ENCODE assay signal across 30 cellular contexts in the genomic region with DNA sequence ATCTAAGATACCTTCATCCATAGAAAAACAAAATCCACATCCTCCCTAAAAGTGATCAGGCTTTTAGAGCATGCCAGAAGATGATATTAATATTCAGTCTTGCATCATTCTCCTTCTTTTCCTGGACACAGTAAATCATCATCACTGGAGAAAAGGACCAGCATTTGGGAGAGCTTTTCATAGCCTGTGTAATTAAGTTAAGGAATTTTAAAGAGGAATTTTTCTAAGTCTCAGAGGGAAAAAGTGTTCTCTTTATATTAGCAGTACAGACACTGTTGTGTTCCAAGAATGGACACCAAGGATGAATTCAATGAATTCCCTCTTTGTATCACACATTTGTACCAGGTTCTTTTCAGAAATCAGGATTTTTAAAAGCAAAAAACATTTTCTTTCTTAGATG. TPM values are rescaled to one million over a fixed set of nuclear protein-coding genes. Genes with fewer than 3 reads are reported as not detected.
DNase-seq lines count a peak whose midpoint lies in the region; ATAC-seq and TF ChIP-seq lines count a peak whose summit lies in the region.
"Had no signal": no experiment of that assay in that cellular context is flagged by ENCODE, and none has a peak within 500 bp of the region (broad histone marks: within the 10 kb centered on the region; RNA-seq: fewer than 3 reads in every experiment).

No MANE protein-coding gene starts in this region.

- no peak overlapping the region for H2AFZ ChIP-seq in neural cell (ENCODE audit: low read depth, low read length)

- no peaks in the 10 kb centered on the region for H3K9me2 ChIP-seq in neural cell (ENCODE audit: insufficient read depth, low read length)

- H3K27me3 ChIP-seq in neural cell (ENCODE audit: insufficient read depth, low read depth, low read length) (no peaks in the 10 kb centered on the region), stomach smooth muscle (ENCODE audit: control insufficient read depth in 1 of 2, insufficient read depth in 2 of 2, low read length in 2 of 2) (no peaks in the 10 kb centered on the region)
- no peaks in the 10 kb centered on the region for H3K27me3 ChIP-seq in naive thymus-derived CD4-positive, alpha-beta T cell (ENCODE audit: control insufficient read depth in 2 of 2, insufficient read depth in 2 of 2, low read length in 2 of 2)

- H3K4me3 ChIP-seq in coronary artery (peak overlapping the region; percentile 19), neural cell (ENCODE audit: low read length) (peak overlapping the region; percentile 2), stomach smooth muscle (ENCODE audit: low read length in 2 of 2) (peak overlapping the region; percentile 1 to 42)
- H3K4me3 ChIP-seq in naive thymus-derived CD4-positive, alpha-beta T cell (ENCODE audit: low read length), result no peak overlapping the region
- H3K4me3 ChIP-seq: A549 had no signal

- no peaks in the 10 kb centered on the region for H3K9me3 ChIP-seq in neural cell (ENCODE audit: low read length)
- no peaks in the 10 kb centered on the region for H3K9me3 ChIP-seq in stomach smooth muscle (ENCODE audit: control insufficient read depth in 2 of 2, low read length in 2 of 2)
- no peaks in the 10 kb centered on the region for H3K9me3 ChIP-seq in naive thymus-derived CD4-positive, alpha-beta T cell (ENCODE audit: control insufficient read depth in 2 of 3, low read length in 3 of 3)
- H3K9me3 ChIP-seq: A549, Caco-2 had no signal

- TF ChIP-seq EP300 in neural cell (conservative IDR thresholded peaks at IDR 0.05; ENCODE audit: poor library complexity, severe bottlenecking), result no peak

- no peaks in the 10 kb centered on the region for H3K79me2 ChIP-seq in neural cell (replicated peaks; ENCODE audit: insufficient read depth, low read length)

- H3F3A ChIP-seq in neural cell (ENCODE audit: insufficient read depth, low read length, poor library complexity, severe bottlenecking), result no peaks in the 10 kb centered on the region

- H3K27ac Mint-ChIP-seq in naive thymus-derived CD4-positive, alpha-beta T cell, result no peak overlapping the region
- no peak overlapping the region for H3K27ac Mint-ChIP-seq in glutamatergic neuron (ENCODE audit: unreplicated experiment)
- H3K27ac Mint-ChIP-seq: stimulated activated naive B cell treated with anti-CD40 and anti-IgM and Interleukin-4, amounts not matched to agents 10 μg/mL and 1 μg/mL and 100 μg/mL, for 72 hours had no signal

- H3K4me1 ChIP-seq in stomach smooth muscle (ENCODE audit: control insufficient read depth, insufficient read depth, low read length), result no peaks in the 10 kb centered on the region
- H3K4me1 ChIP-seq in naive thymus-derived CD4-positive, alpha-beta T cell (ENCODE audit: control insufficient read depth in 2 of 2, insufficient read depth in 2 of 2, low read length in 2 of 2), result no peaks in the 10 kb centered on the region
- H3K4me1 ChIP-seq: Caco-2 had no signal

- no peak for TF ChIP-seq RAD21 in neural cell (conservative IDR thresholded peaks at IDR 0.05)

- POLR2A ChIA-PET in naive thymus-derived CD4-positive, alpha-beta T cell (lab: Charles Lee), result no interaction called here

- H3K27me3 Mint-ChIP-seq in naive thymus-derived CD4-positive, alpha-beta T cell, result peaks cover 4 to 21% (median 21%) of the 10 kb centered on the region in 5 donors
- no peaks in the 10 kb centered on the region for H3K27me3 Mint-ChIP-seq in glutamatergic neuron (ENCODE audit: unreplicated experiment)
- H3K27me3 Mint-ChIP-seq: stimulated activated naive B cell treated with anti-CD40 and anti-IgM and Interleukin-4, amounts not matched to agents 10 μg/mL and 1 μg/mL and 100 μg/mL, for 72 hours had no signal

- no peaks in the 10 kb centered on the region for H4K20me1 ChIP-seq in neural cell (ENCODE audit: insufficient read depth)

- H3K4me1 Mint-ChIP-seq in naive thymus-derived CD4-positive, alpha-beta T cell, result peaks cover 0 to 2% (median 0%) of the 10 kb centered on the region in 7 donors
- no peaks in the 10 kb centered on the region for H3K4me1 Mint-ChIP-seq in glutamatergic neuron (ENCODE audit: low read depth, unreplicated experiment)
- H3K4me1 Mint-ChIP-seq: stimulated activated naive B cell treated with anti-CD40 and anti-IgM and Interleukin-4, amounts not matched to agents 10 μg/mL and 1 μg/mL and 100 μg/mL, for 72 hours had no signal

- ATAC-seq in esophagus mucosa, result no peak
- ATAC-seq in naive thymus-derived CD4-positive, alpha-beta T cell, result no peak
- ATAC-seq: A549; activated T-cell treated with anti-CD3 and anti-CD28 coated beads, Interleukin-2, amount 50 U/mL, for 4 hours; HepG2; stimulated activated naive B cell treated with anti-CD40 and anti-IgM and Interleukin-4, amounts not matched to agents 10 μg/mL and 1 μg/mL and 100 μg/mL, for 72 hours had no signal

- DNase-seq in GM03348 (ENCODE audit: low spot score) (peak; percentile 22), coronary artery (ENCODE audit: low spot score) (no peak), glutamatergic neuron (no peak)
- no peak for DNase-seq in naive thymus-derived CD4-positive, alpha-beta T cell
- no peak for DNase-seq in activated effector memory CD4-positive, alpha-beta T cell treated with Interleukin-2 at 50 U/mL for 16 hours
- DNase-seq: activated CD4-positive, alpha-beta T cell treated with anti-CD3 and anti-CD28 coated beads for 1 hour; activated CD8-positive, alpha-beta memory T cell treated with anti-CD3 and anti-CD28 coated beads for 24 hours; activated naive CD4-positive, alpha-beta T cell treated with Interleukin-2 at 50 U/mL for 16 hours; activated T-cell treated with anti-CD3 and anti-CD28 coated beads, Interleukin-2, amount 50 U/mL, for 4 hours; Caco-2; central memory CD4-positive, alpha-beta T cell; DMS79 treated with DMSO at 0.1 percent for 48 hours; NCI-H1105; NCI-H2029; NCI-H345; OCI-M1; posterior cingulate gyrus; Right ventricle myocardium superior; stimulated activated CD4-positive, alpha-beta T cell treated with anti-CD3 and anti-CD28 coated beads, Interleukin-2, amount 100 ng/mL, for 24 hours; stimulated activated naive B cell treated with anti-CD40 and anti-IgM and Interleukin-4, amounts not matched to agents 10 μg/mL and 1 μg/mL and 100 μg/mL, for 72 hours; trophoblast cell had no signal

- H3K9ac ChIP-seq in neural cell (ENCODE audit: low read length), result no peak overlapping the region
- H3K9ac ChIP-seq in stomach smooth muscle (ENCODE audit: low read length in 2 of 2), result peak overlapping the region in 1 of 2 donors; percentile 58

- no peak overlapping the region for H3K4me3 Mint-ChIP-seq in naive thymus-derived CD4-positive, alpha-beta T cell
- H3K4me3 Mint-ChIP-seq in glutamatergic neuron (ENCODE audit: unreplicated experiment), result no peak overlapping the region
- H3K4me3 Mint-ChIP-seq: activated T-cell treated with anti-CD3 and anti-CD28 coated beads, Interleukin-2, amount 50 U/mL, for 4 hours; stimulated activated naive B cell treated with anti-CD40 and anti-IgM and Interleukin-4, amounts not matched to agents 10 μg/mL and 1 μg/mL and 100 μg/mL, for 72 hours had no signal

- intact Hi-C loops in naive thymus-derived CD4-positive, alpha-beta T cell (cut with micrococcal nuclease), result no loop called here

- peaks cover 0 to 15% (median 0%) of the 10 kb centered on the region in 5 donors for H3K36me3 Mint-ChIP-seq in naive thymus-derived CD4-positive, alpha-beta T cell
- no peaks in the 10 kb centered on the region for H3K36me3 Mint-ChIP-seq in glutamatergic neuron (ENCODE audit: unreplicated experiment)

- H3K4me2 ChIP-seq in neural cell (ENCODE audit: low read length), result no peak overlapping the region
- H3K4me2 ChIP-seq: A549 had no signal

- TF ChIP-seq CTCF in coronary artery (IDR thresholded peaks at IDR 0.05), result no peak
- no peak for TF ChIP-seq CTCF in neural cell (IDR thresholded peaks at IDR 0.05; ENCODE audit: poor library complexity, severe bottlenecking)
- no peak for TF ChIP-seq CTCF in glutamatergic neuron (IDR thresholded peaks at IDR 0.05; ENCODE audit: partially characterized antibody, unreplicated experiment)

- H3K36me3 ChIP-seq in neural cell (ENCODE audit: insufficient read depth, low read length), result no peaks in the 10 kb centered on the region
- H3K36me3 ChIP-seq in stomach smooth muscle (ENCODE audit: control insufficient read depth in 2 of 2, insufficient read depth in 2 of 2, low read length in 2 of 2), result peaks cover 0 to 3% of the 10 kb centered on the region in 2 donors
- H3K36me3 ChIP-seq in naive thymus-derived CD4-positive, alpha-beta T cell (ENCODE audit: control insufficient read depth in 2 of 3, insufficient read depth in 3 of 3, low read length in 3 of 3), result no peaks in the 10 kb centered on the region

- CTCF ChIA-PET in naive thymus-derived CD4-positive, alpha-beta T cell (lab: Charles Lee), result no interaction called here

- peak overlapping the region; percentile 3 to 7 for H3K27ac ChIP-seq in coronary artery
- no peak overlapping the region for H3K27ac ChIP-seq in neural cell (ENCODE audit: low read length)
- H3K27ac ChIP-seq in stomach smooth muscle (ENCODE audit: low read length), result no peak overlapping the region
- H3K27ac ChIP-seq in naive thymus-derived CD4-positive, alpha-beta T cell (ENCODE audit: low read depth, low read length), result no peak overlapping the region
- H3K27ac ChIP-seq: A549, HL-60 had no signal

- no peaks in the 10 kb centered on the region for H3K9me3 Mint-ChIP-seq in naive thymus-derived CD4-positive, alpha-beta T cell
- H3K9me3 Mint-ChIP-seq in glutamatergic neuron (ENCODE audit: unreplicated experiment), result no peaks in the 10 kb centered on the region
- H3K9me3 Mint-ChIP-seq: activated T-cell treated with anti-CD3 and anti-CD28 coated beads, Interleukin-2, amount 50 U/mL, for 4 hours; stimulated activated naive B cell treated with anti-CD40 and anti-IgM and Interleukin-4, amounts not matched to agents 10 μg/mL and 1 μg/mL and 100 μg/mL, for 72 hours had no signal

TF ChIP-seq in neural cell, 6 proteins besides CTCF, POLR2A, EP300 and RAD21:
- TF ChIP-seq POLR2AphosphoS5 (IDR thresholded peaks at IDR 0.05), result no peak
- no peak for TF ChIP-seq MXI1 (conservative IDR thresholded peaks at IDR 0.05; ENCODE audit: poor library complexity, severe bottlenecking)
- no peak for TF ChIP-seq TAF1 (IDR thresholded peaks at IDR 0.05; ENCODE audit: low read depth)
- TF ChIP-seq EZH2 (IDR thresholded peaks at IDR 0.05; ENCODE audit: borderline replicate concordance, insufficient read depth, low read length, poor library complexity, severe bottlenecking), result no peak

RNA-seq across cellular contexts. Expression of gene SCRG1, which starts 0.7 kb away (rescaled TPM):
- polyA plus RNA-seq in neural cell, result 0.42 and 0.64 TPM in 2 replicates
- 0.12 and 0.24 TPM in 2 replicates for polyA minus RNA-seq in neural cell
- 0.12 TPM for total RNA-seq in esophagus mucosa
- not detected for total RNA-seq in naive thymus-derived CD4-positive, alpha-beta T cell
- polyA plus RNA-seq in naive thymus-derived CD4-positive, alpha-beta T cell, result not detected
- total RNA-seq in glutamatergic neuron (ENCODE audit: unreplicated experiment), result not detected
- total RNA-seq: activated T-cell treated with anti-CD3 and anti-CD28 coated beads, Interleukin-2, amount 50 U/mL, for 4 hours; Caco-2; epithelial cell of proximal tubule; HepG2; kidney epithelial cell; lung microvascular endothelial cell had no signal
- polyA plus RNA-seq: A549, HepG2 had no signal

RNA-seq across cellular contexts. Expression of gene SAP30, which starts 27.5 kb away (rescaled TPM):
- 55.8 and 58.3 TPM in 2 replicates for polyA plus RNA-seq in neural cell
- polyA minus RNA-seq in neural cell, result 31.4 and 36.3 TPM in 2 replicates
- 5.1 TPM for total RNA-seq in esophagus mucosa
- total RNA-seq in naive thymus-derived CD4-positive, alpha-beta T cell, result 10 to 100 TPM in 1 of 5 experiments, 1 to 10 TPM in 3, under 1 TPM in 1; 0.48 to 27.4 (median 1.1) TPM
- 1 to 10 TPM in 1 of 2 donors, under 1 TPM in 1; 0.89 to 2.6 TPM for polyA plus RNA-seq in naive thymus-derived CD4-positive, alpha-beta T cell
- 24.1 TPM for total RNA-seq in glutamatergic neuron (ENCODE audit: unreplicated experiment)

Comparison
In these comparisons a context has a peak if more than half of its experiments do, and no peak if none do; other contexts are left out.
1. H3K27ac ChIP-seq: peak in coronary artery (2 of 2); none in neural cell (single experiment), stomach smooth muscle (single experiment) and naive thymus-derived CD4-positive, alpha-beta T cell (single experiment).